ENCODE assay signal across 20 cellular contexts in the genomic region with DNA sequence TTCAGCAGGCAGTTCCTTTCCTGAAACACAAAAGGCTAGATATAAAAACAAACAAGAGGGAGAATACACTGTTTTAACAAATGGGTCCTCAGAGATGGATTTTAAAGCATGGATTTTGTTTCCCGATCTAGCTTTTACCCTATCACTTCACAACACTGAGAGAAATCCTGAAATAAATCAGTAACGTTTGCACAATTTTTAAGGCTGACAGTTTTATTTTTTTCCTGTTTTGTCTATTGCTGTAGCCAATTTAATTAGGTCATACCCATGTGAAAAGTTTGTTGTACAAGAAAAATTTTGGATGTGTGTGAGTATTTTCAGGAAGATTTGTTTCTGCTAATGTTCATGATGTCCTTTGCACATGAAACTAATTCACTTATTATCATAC.
DNase-seq lines count a peak whose midpoint lies in the region; ATAC-seq and TF ChIP-seq lines count a peak whose summit lies in the region.
"Had no signal": no experiment of that assay in that cellular context is flagged by ENCODE, and none has a peak within 500 bp of the region (broad histone marks: within the 10 kb centered on the region; RNA-seq: fewer than 3 reads in every experiment).

No MANE protein-coding gene starts in this region.

- no peak overlapping the region for H3K4me3 Mint-ChIP-seq in activated T-cell treated with anti-CD3 and anti-CD28 coated beads, Interleukin-2, amount 50 U/mL, for 24 hours
- H3K4me3 Mint-ChIP-seq: activated naive CD8-positive, alpha-beta T cell; CD8-positive, alpha-beta memory T cell had no signal

- H3K9ac ChIP-seq in mammary epithelial cell (ENCODE audit: insufficient read depth, low read length): no peak overlapping the region

- peaks cover 10% of the 10 kb centered on the region for H3K27me3 Mint-ChIP-seq in activated T-cell treated with anti-CD3 and anti-CD28 coated beads, Interleukin-2, amount 50 U/mL, for 24 hours

- in situ Hi-C loops in mammary epithelial cell (cut with MboI; ENCODE audit: low sequenced_read_pairs in 2 of 2): no loop called here

- H3K4me1 Mint-ChIP-seq in activated T-cell treated with anti-CD3 and anti-CD28 coated beads, Interleukin-2, amount 50 U/mL, for 24 hours (ENCODE audit: low read depth): peaks cover 6% of the 10 kb centered on the region

- H4K20me1 ChIP-seq in mammary epithelial cell (ENCODE audit: insufficient read depth, low read length): no peaks in the 10 kb centered on the region
- no peaks in the 10 kb centered on the region for H4K20me1 ChIP-seq in osteoblast (ENCODE audit: insufficient read depth, low read length)

- intact Hi-C loops in breast epithelium (cut with DNase I; ENCODE audit: low total_unique reads) (no loop called here), mammary epithelial cell (cut with micrococcal nuclease) (no loop called here), uterus (cut with DNase I; ENCODE audit: low total_unique reads) (no loop called here)

- no peaks in the 10 kb centered on the region for H3K9me3 ChIP-seq in breast epithelium
- no peaks in the 10 kb centered on the region for H3K9me3 ChIP-seq in mammary epithelial cell (replicated peaks; ENCODE audit: insufficient read depth, low read length)
- no peaks in the 10 kb centered on the region for H3K9me3 ChIP-seq in osteoblast (ENCODE audit: low read depth, low read length)
- H3K9me3 ChIP-seq in uterus: no peaks in the 10 kb centered on the region
- H3K9me3 ChIP-seq: upper lobe of left lung had no signal

- BruUV-seq in mammary epithelial cell (replicated peaks; lab: Mats Ljungman, UMichigan): no TSS peak

- peak overlapping the region; percentile 21 to 66 for H3K27ac ChIP-seq in breast epithelium
- H3K27ac ChIP-seq in mammary epithelial cell (ENCODE audit: insufficient read depth, low read depth, low read length): no peak overlapping the region
- H3K27ac ChIP-seq in osteoblast (ENCODE audit: low read depth, low read length): no peak overlapping the region
- H3K27ac ChIP-seq in uterus: peak overlapping the region; percentile 67 to 77

- H2AFZ ChIP-seq in mammary epithelial cell (ENCODE audit: low read depth, low read length): no peak overlapping the region
- H2AFZ ChIP-seq in osteoblast (ENCODE audit: low read length): peak overlapping the region; percentile 71

- no peak overlapping the region for H3K27ac Mint-ChIP-seq in activated T-cell treated with anti-CD3 and anti-CD28 coated beads, Interleukin-2, amount 50 U/mL, for 24 hours
- H3K27ac Mint-ChIP-seq: activated naive CD8-positive, alpha-beta T cell had no signal

- no peak for DNase-seq in breast epithelium (ENCODE audit: low spot score in 2 of 2)
- DNase-seq in mammary epithelial cell: no peak
- peak; percentile 31 for DNase-seq in fibroblast of the aortic adventitia (ENCODE audit: low read depth)
- DNase-seq in osteoblast (ENCODE audit: insufficient read length, low spot score, missing footprints): no peak
- DNase-seq in uterus: no peak
- no peak for DNase-seq in SKM-1 (lab: John Stamatoyannopoulos, UW; ENCODE audit: unreplicated experiment)
- no peak for DNase-seq in activated T-cell treated with anti-CD3 and anti-CD28 coated beads, Interleukin-2, amount 50 U/mL, for 24 hours
- DNase-seq: CD8-positive, alpha-beta memory T cell; midbrain; NCI-H2029 treated with DMSO at 0.1 percent for 48 hours; NCI-H524; posterior cingulate gyrus; stimulated activated CD4-positive, alpha-beta T cell treated with anti-CD3 and anti-CD28 coated beads, Interleukin-2, amount 100 ng/mL, for 24 hours; T-helper 1 cell; upper lobe of left lung had no signal

- CTCF ChIA-PET in mammary epithelial cell (lab: Charles Lee; ENCODE audit: low non-redundant PET): no interaction called here

- TF ChIP-seq CTCF in breast epithelium (IDR thresholded peaks at IDR 0.05) (no peak), mammary epithelial cell (conservative IDR thresholded peaks at IDR 0.05 in 1 of 2, IDR thresholded peaks at IDR 0.05 in 1 of 2; ENCODE audit: extremely low read depth in 1 of 2, insufficient read depth in 1 of 2, low read depth in 1 of 2, low read length in 2 of 2) (no peak), fibroblast of the aortic adventitia (IDR thresholded peaks at IDR 0.05; ENCODE audit: insufficient read depth, low read length) (no peak), osteoblast (IDR thresholded peaks at IDR 0.05; ENCODE audit: extremely low read depth, low read depth, low read length) (no peak), uterus (IDR thresholded peaks at IDR 0.05) (no peak)

- H3K9me3 Mint-ChIP-seq in activated T-cell treated with anti-CD3 and anti-CD28 coated beads, Interleukin-2, amount 50 U/mL, for 24 hours: no peaks in the 10 kb centered on the region

- dilution Hi-C loops in mammary epithelial cell (cut with HindIII; ENCODE audit: low sequenced_read_pairs): no loop called here

- H3K79me2 ChIP-seq in mammary epithelial cell (ENCODE audit: insufficient read depth, low read length): no peaks in the 10 kb centered on the region
- H3K79me2 ChIP-seq in osteoblast (ENCODE audit: insufficient read depth, low read length): no peaks in the 10 kb centered on the region

- H3K4me1 ChIP-seq in breast epithelium: no peaks in the 10 kb centered on the region
- H3K4me1 ChIP-seq in mammary epithelial cell (ENCODE audit: insufficient read depth, low read length): peaks cover 5% of the 10 kb centered on the region
- peaks cover 4% of the 10 kb centered on the region for H3K4me1 ChIP-seq in osteoblast (ENCODE audit: insufficient read depth, low read length)
- peaks cover 0 to 5% of the 10 kb centered on the region in 2 donors for H3K4me1 ChIP-seq in uterus

- 90% methylated on average over 2 of the region's 2 CpGs for WGBS in mammary epithelial cell (ENCODE audit: low coverage, missing lambda C conversion rate)

- ATAC-seq in GM18511 (IDR thresholded peaks at IDR 0.05; ENCODE audit: unreplicated experiment): no peak
- ATAC-seq: activated CD4-positive, CD25-positive, alpha-beta regulatory T cell treated with anti-CD3 and anti-CD28 coated beads, Interleukin-2, amount 50 U/mL, for 24 hours; esophagus mucosa; Panc1 had no signal

- TF ChIP-seq POLR2A in breast epithelium (IDR thresholded peaks at IDR 0.05) (no peak), uterus (IDR thresholded peaks at IDR 0.05) (no peak)

- H3K4me2 ChIP-seq in mammary epithelial cell (ENCODE audit: insufficient read depth, low read depth, low read length): no peak overlapping the region
- H3K4me2 ChIP-seq in osteoblast (ENCODE audit: insufficient read depth, low read length): peak overlapping the region; percentile 44

- H3K4me3 ChIP-seq in breast epithelium: peak overlapping the region in 1 of 3 donors; percentile 0
- H3K4me3 ChIP-seq in mammary epithelial cell (replicated peaks in 1 of 3; ENCODE audit: insufficient read depth in 1 of 3, low read depth in 2 of 3, low read length in 3 of 3): no peak overlapping the region
- H3K4me3 ChIP-seq in fibroblast of the aortic adventitia (ENCODE audit: low read depth, low read length): no peak overlapping the region
- no peak overlapping the region for H3K4me3 ChIP-seq in osteoblast (ENCODE audit: insufficient read depth, low read length)
- H3K4me3 ChIP-seq in uterus: peak overlapping the region in 1 of 2 donors; percentile 20
- H3K4me3 ChIP-seq: upper lobe of left lung had no signal

- H3K27me3 ChIP-seq in breast epithelium (no peaks in the 10 kb centered on the region), mammary epithelial cell (ENCODE audit: insufficient read depth, low read length) (no peaks in the 10 kb centered on the region), osteoblast (ENCODE audit: insufficient read depth, low read length) (no peaks in the 10 kb centered on the region), uterus (no peaks in the 10 kb centered on the region)
- H3K27me3 ChIP-seq: upper lobe of left lung had no signal

- no peaks in the 10 kb centered on the region for H3K36me3 ChIP-seq in breast epithelium
- no peaks in the 10 kb centered on the region for H3K36me3 ChIP-seq in mammary epithelial cell (ENCODE audit: insufficient read depth, low read length)
- no peaks in the 10 kb centered on the region for H3K36me3 ChIP-seq in osteoblast (ENCODE audit: insufficient read depth, low read length)
- no peaks in the 10 kb centered on the region for H3K36me3 ChIP-seq in uterus
- H3K36me3 ChIP-seq: upper lobe of left lung had no signal

- H3K36me3 Mint-ChIP-seq in activated T-cell treated with anti-CD3 and anti-CD28 coated beads, Interleukin-2, amount 50 U/mL, for 24 hours (ENCODE audit: low read depth): no peaks in the 10 kb centered on the region
- H3K36me3 Mint-ChIP-seq: CD8-positive, alpha-beta memory T cell had no signal

Comparison
In these comparisons a context has a peak if more than half of its experiments do, and no peak if none do; other contexts are left out.
1. H3K27ac ChIP-seq: peak in breast epithelium (2 of 2) and uterus (2 of 2); none in mammary epithelial cell (single experiment) and osteoblast (single experiment).